1 cellular context compared by ENCODE assay signal in the genomic region with DNA sequence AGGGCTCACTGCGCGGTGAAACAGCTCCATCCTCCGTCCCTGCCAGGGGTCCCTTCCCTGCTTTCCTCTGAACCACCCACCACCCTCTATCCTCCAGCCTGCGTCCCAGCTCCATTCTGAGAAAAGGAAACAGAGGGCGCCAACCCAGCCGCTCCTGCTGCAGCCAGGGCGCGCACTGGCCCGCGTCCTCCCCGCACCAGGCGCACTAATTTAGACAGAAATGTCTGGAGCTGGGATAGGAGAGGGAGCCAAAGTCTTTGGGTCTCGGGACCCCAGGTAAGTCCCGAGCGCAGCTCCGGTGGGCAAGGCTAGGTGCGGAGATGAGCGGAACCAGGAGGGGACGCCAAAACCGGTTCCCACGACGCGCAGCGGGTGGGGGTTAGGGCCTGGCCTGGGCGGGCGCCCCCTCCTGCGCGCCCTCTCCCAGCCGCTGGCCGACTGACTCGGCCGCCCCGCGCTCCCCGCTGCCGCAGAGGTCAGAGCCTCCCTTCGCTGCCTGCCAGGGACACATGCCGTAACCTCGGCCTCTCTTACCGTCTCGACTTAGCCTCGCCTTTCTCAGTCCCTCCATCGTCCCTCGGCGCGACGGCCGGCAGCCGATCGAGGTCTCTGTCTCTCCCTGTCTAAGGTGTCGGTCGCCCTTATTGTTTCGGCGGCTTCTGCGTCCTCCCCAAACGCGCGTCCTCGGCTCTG.
TF ChIP-seq lines count a peak whose summit lies in the region.

No MANE protein-coding gene starts in this region.

TF ChIP-seq in HepG2, 621 proteins besides CTCF, POLR2A, EP300 and RAD21 (continued from another document and continues in another):
- TF ChIP-seq, protein P1, sequence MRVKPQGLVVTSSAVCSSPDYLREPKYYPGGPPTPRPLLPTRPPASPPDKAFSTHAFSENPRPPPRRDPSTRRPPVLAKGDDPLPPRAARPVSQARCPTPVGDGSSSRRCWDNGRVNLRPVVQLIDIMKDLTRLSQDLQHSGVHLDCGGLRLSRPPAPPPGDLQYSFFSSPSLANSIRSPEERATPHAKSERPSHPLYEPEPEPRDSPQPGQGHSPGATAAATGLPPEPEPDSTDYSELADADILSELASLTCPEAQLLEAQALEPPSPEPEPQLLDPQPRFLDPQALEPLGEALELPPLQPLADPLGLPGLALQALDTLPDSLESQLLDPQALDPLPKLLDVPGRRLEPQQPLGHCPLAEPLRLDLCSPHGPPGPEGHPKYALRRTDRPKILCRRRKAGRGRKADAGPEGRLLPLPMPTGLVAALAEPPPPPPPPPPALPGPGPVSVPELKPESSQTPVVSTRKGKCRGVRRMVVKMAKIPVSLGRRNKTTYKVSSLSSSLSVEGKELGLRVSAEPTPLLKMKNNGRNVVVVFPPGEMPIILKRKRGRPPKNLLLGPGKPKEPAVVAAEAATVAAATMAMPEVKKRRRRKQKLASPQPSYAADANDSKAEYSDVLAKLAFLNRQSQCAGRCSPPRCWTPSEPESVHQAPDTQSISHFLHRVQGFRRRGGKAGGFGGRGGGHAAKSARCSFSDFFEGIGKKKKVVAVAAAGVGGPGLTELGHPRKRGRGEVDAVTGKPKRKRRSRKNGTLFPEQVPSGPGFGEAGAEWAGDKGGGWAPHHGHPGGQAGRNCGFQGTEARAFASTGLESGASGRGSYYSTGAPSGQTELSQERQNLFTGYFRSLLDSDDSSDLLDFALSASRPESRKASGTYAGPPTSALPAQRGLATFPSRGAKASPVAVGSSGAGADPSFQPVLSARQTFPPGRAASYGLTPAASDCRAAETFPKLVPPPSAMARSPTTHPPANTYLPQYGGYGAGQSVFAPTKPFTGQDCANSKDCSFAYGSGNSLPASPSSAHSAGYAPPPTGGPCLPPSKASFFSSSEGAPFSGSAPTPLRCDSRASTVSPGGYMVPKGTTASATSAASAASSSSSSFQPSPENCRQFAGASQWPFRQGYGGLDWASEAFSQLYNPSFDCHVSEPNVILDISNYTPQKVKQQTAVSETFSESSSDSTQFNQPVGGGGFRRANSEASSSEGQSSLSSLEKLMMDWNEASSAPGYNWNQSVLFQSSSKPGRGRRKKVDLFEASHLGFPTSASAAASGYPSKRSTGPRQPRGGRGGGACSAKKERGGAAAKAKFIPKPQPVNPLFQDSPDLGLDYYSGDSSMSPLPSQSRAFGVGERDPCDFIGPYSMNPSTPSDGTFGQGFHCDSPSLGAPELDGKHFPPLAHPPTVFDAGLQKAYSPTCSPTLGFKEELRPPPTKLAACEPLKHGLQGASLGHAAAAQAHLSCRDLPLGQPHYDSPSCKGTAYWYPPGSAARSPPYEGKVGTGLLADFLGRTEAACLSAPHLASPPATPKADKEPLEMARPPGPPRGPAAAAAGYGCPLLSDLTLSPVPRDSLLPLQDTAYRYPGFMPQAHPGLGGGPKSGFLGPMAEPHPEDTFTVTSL (CRISPR knock-in tag; IDR thresholded peaks at IDR 0.05; ENCODE audit: borderline replicate concordance), result no peak
- TF ChIP-seq ZNF543 (CRISPR knock-in tag; IDR thresholded peaks at IDR 0.05) (no peak; the same call in 1 of the 2 replicates), GFI1 (CRISPR knock-in tag; IDR thresholded peaks at IDR 0.05; ENCODE audit: borderline replicate concordance) (no peak), FOXA1 (IDR thresholded peaks at IDR 0.05) (no peak), FOXA1 (CRISPR knock-in tag; IDR thresholded peaks at IDR 0.05) (no peak), ZNF468 (CRISPR knock-in tag; IDR thresholded peaks at IDR 0.05) (no peak), SKI (IDR thresholded peaks at IDR 0.05; ENCODE audit: partially characterized antibody) (no peak), MLLT10 (CRISPR knock-in tag; IDR thresholded peaks at IDR 0.05) (no peak), AGO1 (IDR thresholded peaks at IDR 0.05; ENCODE audit: low read depth, low read length, poor library complexity, severe bottlenecking) (peak; percentile 27), ZBTB7A (CRISPR knock-in tag; IDR thresholded peaks at IDR 0.05) (peak; percentile 69), KLF11 (CRISPR knock-in tag; IDR thresholded peaks at IDR 0.05) (no peak), FOXJ3 (CRISPR knock-in tag; IDR thresholded peaks at IDR 0.05; ENCODE audit: borderline replicate concordance) (no peak), ZBTB3 (CRISPR knock-in tag; IDR thresholded peaks at IDR 0.05; ENCODE audit: borderline replicate concordance, low read depth) (no peak), MTF2 (CRISPR knock-in tag; IDR thresholded peaks at IDR 0.05; ENCODE audit: borderline replicate concordance) (no peak), SIN3B (IDR thresholded peaks at IDR 0.05; ENCODE audit: low read length) (no peak), YY1 (IDR thresholded peaks at IDR 0.05; ENCODE audit: insufficient read depth, insufficient replicate concordance, low read depth, low read length) (no peak), CBX5 (CRISPR knock-in tag; IDR thresholded peaks at IDR 0.05; ENCODE audit: borderline replicate concordance) (no peak), ZSCAN31 (CRISPR knock-in tag; IDR thresholded peaks at IDR 0.05; ENCODE audit: low read depth) (no peak), BHLHE40 (IDR thresholded peaks at IDR 0.05; ENCODE audit: low read length) (no peak), ZBTB20 (CRISPR knock-in tag; IDR thresholded peaks at IDR 0.05; ENCODE audit: borderline replicate concordance, low read depth) (no peak), ZNF713 (CRISPR knock-in tag; IDR thresholded peaks at IDR 0.05) (no peak), YEATS2 (CRISPR knock-in tag; IDR thresholded peaks at IDR 0.05; ENCODE audit: borderline replicate concordance) (no peak), TAF15 (IDR thresholded peaks at IDR 0.05; ENCODE audit: low read depth, low read length, poor library complexity, severe bottlenecking) (no peak), ZNF792 (CRISPR knock-in tag; IDR thresholded peaks at IDR 0.05) (no peak), ZNF775 (CRISPR knock-in tag; IDR thresholded peaks at IDR 0.05; ENCODE audit: borderline replicate concordance) (no peak), ZNF333 (CRISPR knock-in tag; IDR thresholded peaks at IDR 0.05; ENCODE audit: borderline replicate concordance) (no peak), ZNF879 (CRISPR knock-in tag; IDR thresholded peaks at IDR 0.05) (no peak), ZNF513 (CRISPR knock-in tag; conservative IDR thresholded peaks at IDR 0.05) (no peak), AKAP8 (CRISPR knock-in tag; IDR thresholded peaks at IDR 0.05) (peak; percentile 80; the same call in 1 of the 2 replicates), ZSCAN25 (CRISPR knock-in tag; IDR thresholded peaks at IDR 0.05) (peak; percentile 70), ATRX (CRISPR knock-in tag; IDR thresholded peaks at IDR 0.05; ENCODE audit: borderline replicate concordance) (no peak), SMAD3 (CRISPR knock-in tag; IDR thresholded peaks at IDR 0.05) (peak; percentile 10; the same call in 1 of the 2 replicates), TOE1 (CRISPR knock-in tag; IDR thresholded peaks at IDR 0.05) (no peak), KLF12 (CRISPR knock-in tag; IDR thresholded peaks at IDR 0.05; ENCODE audit: borderline replicate concordance) (0 out of 2 replicates have a peak, but pooled peaks have one; percentile 21), ZNF547 (CRISPR knock-in tag; IDR thresholded peaks at IDR 0.05) (no peak)
- TF ChIP-seq, protein P2, sequence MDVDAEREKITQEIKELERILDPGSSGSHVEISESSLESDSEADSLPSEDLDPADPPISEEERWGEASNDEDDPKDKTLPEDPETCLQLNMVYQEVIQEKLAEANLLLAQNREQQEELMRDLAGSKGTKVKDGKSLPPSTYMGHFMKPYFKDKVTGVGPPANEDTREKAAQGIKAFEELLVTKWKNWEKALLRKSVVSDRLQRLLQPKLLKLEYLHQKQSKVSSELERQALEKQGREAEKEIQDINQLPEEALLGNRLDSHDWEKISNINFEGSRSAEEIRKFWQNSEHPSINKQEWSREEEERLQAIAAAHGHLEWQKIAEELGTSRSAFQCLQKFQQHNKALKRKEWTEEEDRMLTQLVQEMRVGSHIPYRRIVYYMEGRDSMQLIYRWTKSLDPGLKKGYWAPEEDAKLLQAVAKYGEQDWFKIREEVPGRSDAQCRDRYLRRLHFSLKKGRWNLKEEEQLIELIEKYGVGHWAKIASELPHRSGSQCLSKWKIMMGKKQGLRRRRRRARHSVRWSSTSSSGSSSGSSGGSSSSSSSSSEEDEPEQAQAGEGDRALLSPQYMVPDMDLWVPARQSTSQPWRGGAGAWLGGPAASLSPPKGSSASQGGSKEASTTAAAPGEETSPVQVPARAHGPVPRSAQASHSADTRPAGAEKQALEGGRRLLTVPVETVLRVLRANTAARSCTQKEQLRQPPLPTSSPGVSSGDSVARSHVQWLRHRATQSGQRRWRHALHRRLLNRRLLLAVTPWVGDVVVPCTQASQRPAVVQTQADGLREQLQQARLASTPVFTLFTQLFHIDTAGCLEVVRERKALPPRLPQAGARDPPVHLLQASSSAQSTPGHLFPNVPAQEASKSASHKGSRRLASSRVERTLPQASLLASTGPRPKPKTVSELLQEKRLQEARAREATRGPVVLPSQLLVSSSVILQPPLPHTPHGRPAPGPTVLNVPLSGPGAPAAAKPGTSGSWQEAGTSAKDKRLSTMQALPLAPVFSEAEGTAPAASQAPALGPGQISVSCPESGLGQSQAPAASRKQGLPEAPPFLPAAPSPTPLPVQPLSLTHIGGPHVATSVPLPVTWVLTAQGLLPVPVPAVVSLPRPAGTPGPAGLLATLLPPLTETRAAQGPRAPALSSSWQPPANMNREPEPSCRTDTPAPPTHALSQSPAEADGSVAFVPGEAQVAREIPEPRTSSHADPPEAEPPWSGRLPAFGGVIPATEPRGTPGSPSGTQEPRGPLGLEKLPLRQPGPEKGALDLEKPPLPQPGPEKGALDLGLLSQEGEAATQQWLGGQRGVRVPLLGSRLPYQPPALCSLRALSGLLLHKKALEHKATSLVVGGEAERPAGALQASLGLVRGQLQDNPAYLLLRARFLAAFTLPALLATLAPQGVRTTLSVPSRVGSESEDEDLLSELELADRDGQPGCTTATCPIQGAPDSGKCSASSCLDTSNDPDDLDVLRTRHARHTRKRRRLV (CRISPR knock-in tag; IDR thresholded peaks at IDR 0.05), result no peak
- TF ChIP-seq, protein P3, sequence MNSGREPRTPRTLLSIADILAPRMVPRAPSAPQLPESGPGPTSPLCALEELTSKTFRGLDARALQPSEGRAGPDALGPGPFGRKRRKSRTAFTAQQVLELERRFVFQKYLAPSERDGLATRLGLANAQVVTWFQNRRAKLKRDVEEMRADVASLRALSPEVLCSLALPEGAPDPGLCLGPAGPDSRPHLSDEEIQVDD (CRISPR knock-in tag; IDR thresholded peaks at IDR 0.05; ENCODE audit: borderline replicate concordance), result no peak; the same call in 1 of the 2 replicates
- TF ChIP-seq, protein P4, sequence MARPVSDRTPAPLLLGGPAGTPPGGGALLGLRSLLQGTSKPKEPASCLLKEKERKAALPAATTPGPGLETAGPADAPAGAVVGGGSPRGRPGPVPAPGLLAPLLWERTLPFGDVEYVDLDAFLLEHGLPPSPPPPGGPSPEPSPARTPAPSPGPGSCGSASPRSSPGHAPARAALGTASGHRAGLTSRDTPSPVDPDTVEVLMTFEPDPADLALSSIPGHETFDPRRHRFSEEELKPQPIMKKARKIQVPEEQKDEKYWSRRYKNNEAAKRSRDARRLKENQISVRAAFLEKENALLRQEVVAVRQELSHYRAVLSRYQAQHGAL (CRISPR knock-in tag; IDR thresholded peaks at IDR 0.05; ENCODE audit: not compliant biosample characterization), result no peak
